10 cellular contexts compared by ENCODE assay signal in genomic region chr9:68627104-68627503, GRCh38.
"Had no signal": no experiment of that assay in that cellular context is flagged by ENCODE, and none has a peak within 500 bp of the region (broad histone marks: within the 10 kb centered on the region; RNA-seq: fewer than 3 reads in every experiment).

No MANE protein-coding gene starts in this region.

- H3K4me3 Mint-ChIP-seq: GM23338, H9, HFFc6 had no signal

- H2AFZ ChIP-seq: GM23248, GM23338 had no signal

- FAIRE-seq: H54 had no signal

- H3K4me3 ChIP-seq: GM23248, GM23338, HAP-1 had no signal

- DNase-seq: GM23248, GOT3, H7, H9, HCEC 1CT, HFFc6 had no signal

- H3K9me3 ChIP-seq: HAP-1 had no signal

- H3K27ac ChIP-seq: GM23248 had no signal

- ATAC-seq: GM23338, HCT116 had no signal

- H3K27ac Mint-ChIP-seq: GM23338, H9, HFFc6 had no signal

- H3K4me1 ChIP-seq: HAP-1 had no signal

- H3K9ac ChIP-seq: GM23248 had no signal

- H3K4me2 ChIP-seq: GM23338 had no signal

- H3K36me3 ChIP-seq: HAP-1 had no signal

- H3K9me3 Mint-ChIP-seq: GM23338, H9, HFFc6 had no signal
